ENCODE assay signal across 1 cellular context in genomic region chr22:42320463-42321416, GRCh38.
TF ChIP-seq lines count a peak whose summit lies in the region.

No MANE protein-coding gene starts in this region.

TF ChIP-seq in H1, 55 proteins besides CTCF, POLR2A, EP300 and RAD21 (continued from another document):
- no peak for TF ChIP-seq EGR1 (IDR thresholded peaks at IDR 0.05; ENCODE audit: borderline replicate concordance, low read depth, low read length)
- TF ChIP-seq SIRT6 (IDR thresholded peaks at IDR 0.05; ENCODE audit: low read length), result no peak
- TF ChIP-seq POU5F1 (IDR thresholded peaks at IDR 0.05; ENCODE audit: low read depth, low read length), result no peak
